15 cellular contexts compared by ENCODE assay signal in the genomic region with DNA sequence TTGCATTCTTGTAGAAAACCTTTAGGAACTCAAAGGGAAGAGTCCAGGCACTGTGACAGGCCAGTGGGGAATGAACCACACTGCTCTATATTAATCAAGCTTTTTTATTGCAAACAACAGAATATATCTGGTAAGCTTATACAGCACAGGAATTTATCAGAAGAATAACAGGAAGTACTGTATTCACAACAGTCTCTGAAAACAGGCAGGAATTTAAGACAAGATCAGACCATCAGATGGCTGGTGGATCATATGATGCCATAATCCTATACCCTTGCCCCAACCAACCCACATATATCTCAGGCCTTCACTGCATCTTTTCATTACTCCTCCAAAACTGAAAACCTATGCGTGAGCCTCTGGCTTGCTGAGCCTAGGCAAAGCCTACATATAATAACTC. TPM values are rescaled to one million over a fixed set of nuclear protein-coding genes. Genes with fewer than 3 reads are reported as not detected.
DNase-seq lines count a peak whose midpoint lies in the region; ATAC-seq and TF ChIP-seq lines count a peak whose summit lies in the region.
"Had no signal": no experiment of that assay in that cellular context is flagged by ENCODE, and none has a peak within 500 bp of the region (broad histone marks: within the 10 kb centered on the region; RNA-seq: fewer than 3 reads in every experiment).

No MANE protein-coding gene starts in this region.

- no peaks in the 10 kb centered on the region for H3K27me3 Mint-ChIP-seq in activated T-cell treated with anti-CD3 and anti-CD28 coated beads, Interleukin-2, amount 50 U/mL, for 4 hours (ENCODE audit: low read depth)
- no peaks in the 10 kb centered on the region for H3K27me3 Mint-ChIP-seq in T-cell
- peaks cover 9% of the 10 kb centered on the region for H3K27me3 Mint-ChIP-seq in osteocyte (ENCODE audit: unreplicated experiment)

- H3K27ac Mint-ChIP-seq in T-cell, result peak overlapping the region; percentile 93 to 94
- H3K27ac Mint-ChIP-seq in osteocyte (ENCODE audit: unreplicated experiment), result no peak overlapping the region

- peaks cover 57% of the 10 kb centered on the region for H3K4me1 Mint-ChIP-seq in activated T-cell treated with anti-CD3 and anti-CD28 coated beads, Interleukin-2, amount 50 U/mL, for 4 hours (ENCODE audit: low read depth)
- peaks cover 56 to 68% (median 65%) of the 10 kb centered on the region in 3 donors for H3K4me1 Mint-ChIP-seq in T-cell
- peaks cover 37% of the 10 kb centered on the region for H3K4me1 Mint-ChIP-seq in osteocyte (ENCODE audit: unreplicated experiment)

- POLR2A ChIA-PET in T-cell (lab: Charles Lee), result no interaction called here

- no peak for TF ChIP-seq CTCF in osteocyte (IDR thresholded peaks at IDR 0.05)

- H3K36me3 Mint-ChIP-seq in activated T-cell treated with anti-CD3 and anti-CD28 coated beads, Interleukin-2, amount 50 U/mL, for 4 hours (ENCODE audit: insufficient read depth), result peaks cover 9% of the 10 kb centered on the region
- peaks cover 8% of the 10 kb centered on the region for H3K36me3 Mint-ChIP-seq in T-cell
- no peaks in the 10 kb centered on the region for H3K36me3 Mint-ChIP-seq in osteocyte (ENCODE audit: unreplicated experiment)

- no peak for ATAC-seq in activated T-cell treated with anti-CD3 and anti-CD28 coated beads, Interleukin-2, amount 50 U/mL, for 4 hours
- ATAC-seq in T-cell (replicated peaks in 1 of 4), result no peak
- ATAC-seq: body of pancreas, foreskin keratinocyte had no signal

- H3K9me3 Mint-ChIP-seq in activated T-cell treated with anti-CD3 and anti-CD28 coated beads, Interleukin-2, amount 50 U/mL, for 4 hours, result no peaks in the 10 kb centered on the region
- H3K9me3 Mint-ChIP-seq in T-cell, result no peaks in the 10 kb centered on the region
- H3K9me3 Mint-ChIP-seq in osteocyte (ENCODE audit: unreplicated experiment), result peaks cover 4% of the 10 kb centered on the region

- CTCF ChIA-PET in T-cell (lab: Charles Lee), result interaction anchor here in 1 of 2 donors (1.1 kb wide), 1 partner anchor 10 kb away, joined by 3 read pairs; no protein-coding TSS in a partner anchor

- no peak for DNase-seq in activated T-cell treated with anti-CD3 and anti-CD28 coated beads, Interleukin-2, amount 50 U/mL, for 4 hours
- DNase-seq in activated T-cell treated with anti-CD3 and anti-CD28 coated beads, Interleukin-2, amount 50 U/mL, for 1 hour, result no peak
- DNase-seq in T-cell (no peak), dermis blood vessel endothelial cell (peak; percentile 33), osteocyte (ENCODE audit: extremely low spot score, unreplicated experiment) (no peak), SIG-M5 (lab: John Stamatoyannopoulos, UW) (no peak), H4 (ENCODE audit: low spot score) (no peak), iPS-NIHi7 (ENCODE audit: extremely low spot score) (no peak)
- DNase-seq: body of pancreas; effector CD4-positive, alpha-beta T cell; foreskin keratinocyte; mesendoderm; NCI-H2029 treated with DMSO at 0.1 percent for 48 hours; NCI-H774; tibial artery had no signal

- H3K4me3 Mint-ChIP-seq in activated T-cell treated with anti-CD3 and anti-CD28 coated beads, Interleukin-2, amount 50 U/mL, for 4 hours, result peak overlapping the region; percentile 87
- H3K4me3 Mint-ChIP-seq in T-cell (peak overlapping the region; percentile 81 to 91 (median 84)), osteocyte (ENCODE audit: unreplicated experiment) (peak overlapping the region; percentile 38)

RNA-seq across cellular contexts. Expression of gene HTATIP2, which starts 1.0 kb away (rescaled TPM):
- total RNA-seq in activated T-cell treated with anti-CD3 and anti-CD28 coated beads, Interleukin-2, amount 50 U/mL, for 4 hours, result 10 to 100 TPM; 36.6 to 44.3 (median 37.8) TPM
- total RNA-seq in T-cell, result 10 to 100 TPM; 16.0 to 46.9 (median 40.0) TPM
- 75.9 and 94.3 TPM in 2 replicates for total RNA-seq in dermis blood vessel endothelial cell
- 19.9 and 24.2 TPM in 2 replicates for total RNA-seq in osteocyte
- total RNA-seq in H4 (2014; rRNA removed; shearing (Covaris generic)), result 24.8 and 36.7 TPM in 2 replicates

RNA-seq across cellular contexts. Expression of gene PRMT3, which starts 25.0 kb away (rescaled TPM):
- total RNA-seq in activated T-cell treated with anti-CD3 and anti-CD28 coated beads, Interleukin-2, amount 50 U/mL, for 4 hours, result 10 to 100 TPM; 55.5 to 60.2 (median 57.1) TPM
- total RNA-seq in T-cell, result 10 to 100 TPM; 12.9 to 19.5 (median 17.2) TPM
- 11.7 and 16.2 TPM in 2 replicates for total RNA-seq in dermis blood vessel endothelial cell
- 17.7 and 18.9 TPM in 2 replicates for total RNA-seq in osteocyte
- total RNA-seq in H4 (2014; rRNA removed; shearing (Covaris generic)), result 33.7 and 42.4 TPM in 2 replicates
